ENCODE assay signal across 8 cellular contexts in genomic region chr2:231795525-231796327, GRCh38. TPM values are rescaled to one million over a fixed set of nuclear protein-coding genes. Genes with fewer than 3 reads are reported as not detected.
A peak's percentile ranks its signal among the peaks of the same experiment; 100 is the strongest.
DNase-seq lines count a peak whose midpoint lies in the region; ATAC-seq and TF ChIP-seq lines count a peak whose summit lies in the region.

No MANE protein-coding gene starts in this region.

- H3K36me3 ChIP-seq in SJCRH30: peaks cover 48% of the 10 kb centered on the region

- no peaks in the 10 kb centered on the region for H3K9me3 ChIP-seq in SJCRH30 (replicated peaks)

- ATAC-seq in HG02970 (IDR thresholded peaks at IDR 0.05; ENCODE audit: low FRiP score, unreplicated experiment) (no peak), natural killer cell (no peak), GM21619 (IDR thresholded peaks at IDR 0.05; ENCODE audit: unreplicated experiment) (no peak)

- H3K36me3 Mint-ChIP-seq in natural killer cell: peaks cover 15% of the 10 kb centered on the region

- intact Hi-C loops in natural killer cell (cut with micrococcal nuclease): no loop called here

- no peaks in the 10 kb centered on the region; the same call in 1 of the 2 replicates for H3K4me1 ChIP-seq in SJCRH30

- H3K4me3 ChIP-seq in SJCRH30: no peak overlapping the region

- peaks cover 6 to 9% of the 10 kb centered on the region in 2 donors for H3K4me1 Mint-ChIP-seq in natural killer cell

- H3K27ac Mint-ChIP-seq in natural killer cell: no peak overlapping the region

- CTCF ChIA-PET in HEK293T (lab: Yijun Ruan, JAX): interaction anchor here (0.6 to 2.0 kb wide), 3 partner anchors 10 to 530 kb away, joined by 3 to 8 read pairs (median 4); partner anchors contain the start of gene COPS7B

- no peaks in the 10 kb centered on the region for H3K27me3 ChIP-seq in SJCRH30

- POLR2A ChIA-PET in HEK293T (lab: Yijun Ruan, JAX): interaction anchor here (1.4 to 1.5 kb wide), 2 partner anchors 10 to 87 kb away, joined by 4 to 6 read pairs; partner anchors contain the start of genes COPS7B and PTMA

- H3K27me3 Mint-ChIP-seq in natural killer cell (ENCODE audit: low read depth in 2 of 2): no peaks in the 10 kb centered on the region

- no peak overlapping the region for H3K27ac ChIP-seq in SJCRH30

- DNase-seq in AG08396 (ENCODE audit: low spot score) (peak; percentile 77), HEK293T (ENCODE audit: extremely low spot score) (peak; percentile 34), SJCRH30 (peak; percentile 24 to 31), glomerular endothelial cell (ENCODE audit: extremely low read depth, low read depth, low spot score) (peak; percentile 71), natural killer cell (no peak)
- no peak for DNase-seq in stimulated activated CD4-positive, alpha-beta T cell treated with anti-CD3 and anti-CD28 coated beads, Interleukin-4, amount 100 ng/mL, for 24 hours

- H3K4me3 Mint-ChIP-seq in natural killer cell: no peak overlapping the region

- H3K9me3 Mint-ChIP-seq in natural killer cell: no peaks in the 10 kb centered on the region

- TF ChIP-seq CTCF in natural killer cell (IDR thresholded peaks at IDR 0.05): no peak

TF ChIP-seq in HEK293T, 16 proteins besides CTCF, POLR2A, EP300 and RAD21:
- TF ChIP-seq SP1 (IDR thresholded peaks at IDR 0.05) (no peak), PKNOX1 (IDR thresholded peaks at IDR 0.05) (peak; percentile 79), BHLHE40 (IDR thresholded peaks at IDR 0.05; ENCODE audit: borderline replicate concordance) (no peak), CTBP1 (IDR thresholded peaks at IDR 0.05; ENCODE audit: borderline replicate concordance) (no peak), HDGF (IDR thresholded peaks at IDR 0.05; ENCODE audit: borderline replicate concordance) (no peak), L3MBTL2 (conservative IDR thresholded peaks at IDR 0.05) (no peak)

RNA-seq across cellular contexts. Expression of gene COPS7B, which starts 9.5 kb away (rescaled TPM):
- total RNA-seq in SJCRH30 (2014; rRNA removed; shearing (Covaris generic)): 42.9 and 45.9 TPM in 2 replicates
- total RNA-seq in glomerular endothelial cell (28.6 and 39.2 TPM in 2 replicates), natural killer cell (10 to 100 TPM; 44.2 to 59.9 (median 53.9) TPM)

RNA-seq across cellular contexts. Expression of gene PDE6D, which starts 14.6 kb away (rescaled TPM):
- 18.3 and 20.0 TPM in 2 replicates for total RNA-seq in SJCRH30 (2014; rRNA removed; shearing (Covaris generic))
- total RNA-seq in glomerular endothelial cell (29.5 and 32.6 TPM in 2 replicates), natural killer cell (10 to 100 TPM; 21.6 to 29.2 (median 22.8) TPM)

Comparison
In these comparisons a context has a peak if more than half of its experiments do, and no peak if none do; other contexts are left out.
1. DNase-seq: peak in AG08396 (single experiment), HEK293T (single experiment), SJCRH30 (2 of 2) and glomerular endothelial cell (single experiment); none in stimulated activated CD4-positive, alpha-beta T cell treated with anti-CD3 and anti-CD28 coated beads, Interleukin-4, amount 100 ng/mL, for 24 hours (single experiment) and natural killer cell (single experiment).